11 cellular contexts compared by ENCODE assay signal in the genomic region with DNA sequence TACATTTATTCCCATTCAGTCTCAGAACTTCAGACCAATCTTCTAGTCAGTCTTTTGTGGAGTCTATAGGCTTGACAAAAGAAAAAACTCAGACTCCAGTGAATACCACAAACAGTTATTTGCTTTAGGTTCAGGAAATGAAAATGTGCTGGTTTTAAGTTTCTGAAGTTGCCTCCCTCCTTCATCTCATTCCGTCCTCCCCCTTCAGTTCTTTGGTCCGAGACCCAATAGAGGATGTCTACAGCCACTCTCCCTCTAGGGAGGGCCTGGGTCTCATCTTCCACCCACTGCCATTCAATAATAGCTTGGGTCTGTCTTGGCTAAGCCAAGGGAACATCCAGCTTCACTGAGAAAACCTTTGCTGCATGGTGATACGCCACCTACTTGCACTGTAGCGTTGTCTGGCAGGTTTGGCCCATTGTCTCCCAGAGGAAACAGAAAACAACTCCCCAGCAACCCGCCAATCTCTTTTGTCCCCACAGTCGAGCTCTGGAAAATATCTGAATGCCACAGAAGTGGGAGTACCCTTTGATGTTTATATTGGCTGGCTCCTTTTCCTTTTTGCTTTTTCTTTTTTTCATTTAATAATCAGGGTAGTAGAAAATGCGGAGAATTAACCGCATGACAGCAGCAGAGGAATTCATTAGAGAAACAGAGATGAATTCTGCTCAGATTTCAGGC.
DNase-seq lines count a peak whose midpoint lies in the region; ATAC-seq and TF ChIP-seq lines count a peak whose summit lies in the region.
"Had no signal": no experiment of that assay in that cellular context is flagged by ENCODE, and none has a peak within 500 bp of the region (broad histone marks: within the 10 kb centered on the region; RNA-seq: fewer than 3 reads in every experiment).

No MANE protein-coding gene starts in this region.

- peaks cover 8 to 21% of the 10 kb centered on the region in 2 donors for H3K4me1 ChIP-seq in ascending aorta
- peaks cover 21% of the 10 kb centered on the region for H3K4me1 ChIP-seq in left ventricle myocardium inferior

- peak overlapping the region; percentile 90 for H3K27ac Mint-ChIP-seq in progenitor cell of endocrine pancreas

- TF ChIP-seq CTCF in ascending aorta (IDR thresholded peaks at IDR 0.05) (no peak), left ventricle myocardium inferior (IDR thresholded peaks at IDR 0.05; ENCODE audit: borderline replicate concordance) (peak; percentile 15), progenitor cell of endocrine pancreas (IDR thresholded peaks at IDR 0.05; ENCODE audit: unreplicated experiment) (no peak)

- peaks cover 6% of the 10 kb centered on the region for H3K36me3 Mint-ChIP-seq in progenitor cell of endocrine pancreas (ENCODE audit: insufficient read depth)

- peak; percentile 47 for DNase-seq in EH (ENCODE audit: low read depth)
- peak in 1 of 2 donors; percentile 71 for DNase-seq in ascending aorta (ENCODE audit: low spot score in 2 of 2)
- peak; percentile 18 for DNase-seq in left ventricle myocardium inferior
- DNase-seq in progenitor cell of endocrine pancreas (ENCODE audit: low spot score, unreplicated experiment) = no peak
- DNase-seq in cerebellar nuclear complex (lab: John Stamatoyannopoulos, UW) = no peak
- no peak for DNase-seq in posterior vena cava (ENCODE audit: low spot score)
- DNase-seq: KG1, T1000 had no signal

- peaks cover 38% of the 10 kb centered on the region for H3K4me1 Mint-ChIP-seq in progenitor cell of endocrine pancreas (ENCODE audit: low read depth)

- peaks cover 14% of the 10 kb centered on the region for H3K9me3 Mint-ChIP-seq in progenitor cell of endocrine pancreas (ENCODE audit: low read depth)

- H3K27ac ChIP-seq in ascending aorta (peak overlapping the region; percentile 68 to 80), left ventricle myocardium inferior (replicated peaks) (peak overlapping the region; percentile 79)

- H3K36me3 ChIP-seq in ascending aorta = no peaks in the 10 kb centered on the region
- no peaks in the 10 kb centered on the region for H3K36me3 ChIP-seq in left ventricle myocardium inferior
- H3K36me3 ChIP-seq: adrenal gland had no signal

- H3K4me3 Mint-ChIP-seq in progenitor cell of endocrine pancreas (ENCODE audit: low read depth) = no peak overlapping the region

- no peaks in the 10 kb centered on the region for H3K9me3 ChIP-seq in ascending aorta
- H3K9me3 ChIP-seq in left ventricle myocardium inferior (replicated peaks) = no peaks in the 10 kb centered on the region
- H3K9me3 ChIP-seq: adrenal gland had no signal

- ATAC-seq in HG03135 (IDR thresholded peaks at IDR 0.05; ENCODE audit: unreplicated experiment) (no peak), HG03520 (IDR thresholded peaks at IDR 0.05; ENCODE audit: unreplicated experiment) (no peak)

- no peaks in the 10 kb centered on the region for H3K27me3 Mint-ChIP-seq in progenitor cell of endocrine pancreas

- intact Hi-C loops in ascending aorta (cut with DNase I) = no loop called here
- intact Hi-C loops in left ventricle myocardium inferior (cut with micrococcal nuclease) = no loop called here
- intact Hi-C loops in posterior vena cava (cut with DNase I) = no loop called here

- H3K27me3 ChIP-seq in ascending aorta = no peaks in the 10 kb centered on the region
- no peaks in the 10 kb centered on the region for H3K27me3 ChIP-seq in left ventricle myocardium inferior (ENCODE audit: low read depth)
- H3K27me3 ChIP-seq: adrenal gland had no signal

- H3K4me3 ChIP-seq in ascending aorta (peak overlapping the region in 1 of 2 donors; percentile 12), left ventricle myocardium inferior (peak overlapping the region; percentile 0)
- H3K4me3 ChIP-seq: adrenal gland had no signal

Comparison
In these comparisons a context has a peak if more than half of its experiments do, and no peak if none do; other contexts are left out.
1. DNase-seq: peak in EH (single experiment) and left ventricle myocardium inferior (single experiment); none in progenitor cell of endocrine pancreas (single experiment), cerebellar nuclear complex (0 of 2) and posterior vena cava (single experiment).